ENCODE assay signal across 16 cellular contexts in the genomic region with DNA sequence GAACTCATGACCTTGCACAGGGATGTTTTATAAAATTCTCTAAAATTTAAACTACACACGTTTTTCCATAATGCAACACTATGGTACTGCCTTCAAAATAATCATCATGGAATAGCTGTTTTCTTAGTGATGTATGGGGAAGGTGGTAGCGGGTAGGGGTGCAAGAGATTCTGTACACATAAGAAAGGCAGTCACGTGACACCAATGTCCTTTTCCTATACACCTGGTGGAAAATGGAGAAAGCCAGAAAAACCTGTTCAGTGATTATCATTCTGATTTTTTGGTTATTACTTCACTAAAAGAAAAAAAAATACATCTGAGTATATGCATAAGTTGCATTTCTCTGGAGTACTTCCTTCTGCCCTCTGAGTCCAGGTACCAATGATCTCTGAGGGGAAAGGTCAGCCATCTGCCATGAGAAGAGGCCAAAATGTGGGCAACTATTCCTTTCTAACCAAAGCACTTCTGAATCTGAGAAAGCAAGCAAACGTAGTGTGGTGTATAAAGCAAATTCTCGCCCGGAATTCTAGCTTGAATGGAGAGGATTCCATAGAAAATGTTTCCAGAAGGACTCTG.
DNase-seq lines count a peak whose midpoint lies in the region; ATAC-seq, FAIRE-seq and TF ChIP-seq lines count a peak whose summit lies in the region.
"Had no signal": no experiment of that assay in that cellular context is flagged by ENCODE, and none has a peak within 500 bp of the region (broad histone marks: within the 10 kb centered on the region; RNA-seq: fewer than 3 reads in every experiment).

No MANE protein-coding gene starts in this region.

- peak overlapping the region; percentile 68; the same call in 1 of the 2 replicates for H3K23ac ChIP-seq in IMR-90 (ENCODE audit: low read depth, low read length)

- H3K9me3 ChIP-seq in IMR-90 (ENCODE audit: control insufficient read depth, insufficient read depth, low read length) (no peaks in the 10 kb centered on the region), astrocyte (ENCODE audit: insufficient read depth, low read depth, low read length) (no peaks in the 10 kb centered on the region), HepG2 (ENCODE audit: low read length) (no peaks in the 10 kb centered on the region), stomach (no peaks in the 10 kb centered on the region)
- H3K9me3 ChIP-seq: tibial artery had no signal

- H4K91ac ChIP-seq in IMR-90 (ENCODE audit: insufficient read depth, low read depth, low read length), result 0 out of 2 replicates have a peak overlapping the region, but pooled peaks have one; percentile 27

- H3K9ac ChIP-seq in IMR-90 (ENCODE audit: low read depth, low read length) (no peak overlapping the region), astrocyte (ENCODE audit: low read length) (no peak overlapping the region), HepG2 (ENCODE audit: insufficient read depth, low read depth, low read length) (peak overlapping the region; percentile 80)

- no peak overlapping the region for H4K8ac ChIP-seq in IMR-90 (ENCODE audit: low read depth in 2 of 2, low read length in 2 of 2)

- H3K9me3 Mint-ChIP-seq in astrocyte (ENCODE audit: unreplicated experiment), result no peaks in the 10 kb centered on the region
- H3K9me3 Mint-ChIP-seq: T-helper 1 cell treated with Interleukin-12 subunit alpha and Interleukin-12 subunit beta and Interleukin-4 antibody, amounts not matched to agents 30 μg/mL and 1 μg/mL, for 36 hours had no signal

- in situ Hi-C loops in IMR-90 (cut with MboI; ENCODE audit: low sequenced_read_pairs) (no loop called here), HepG2 (cut with HindIII; ENCODE audit: extremely low pct_ligation_motif_present, low pct_unique_long_range_greater_than_20kb) (no loop called here)

- no peaks in the 10 kb centered on the region for H3K27me3 ChIP-seq in IMR-90 (ENCODE audit: control insufficient read depth, insufficient read depth, low read length)
- no peaks in the 10 kb centered on the region for H3K27me3 ChIP-seq in astrocyte (ENCODE audit: insufficient read depth, low read length)
- no peaks in the 10 kb centered on the region; a peak in 1 of 5 replicates for H3K27me3 ChIP-seq in HepG2 (ENCODE audit: control insufficient read depth in 1 of 2, insufficient read depth in 2 of 2, low read length in 2 of 2)
- no peaks in the 10 kb centered on the region for H3K27me3 ChIP-seq in stomach
- H3K27me3 ChIP-seq: tibial artery had no signal

- POLR2A ChIA-PET in IMR-90 (lab: Charles Lee; ENCODE audit: unreplicated experiment) (no interaction called here), HepG2 (lab: Yijun Ruan, JAX) (interaction anchor here (2.1 kb wide), 1 partner anchor 24 kb away, joined by 8 read pairs; no protein-coding TSS in a partner anchor)

- TF ChIP-seq POLR2A in IMR-90 (IDR thresholded peaks at IDR 0.05; ENCODE audit: low read depth, low read length) (no peak), HepG2 (IDR thresholded peaks at IDR 0.05; ENCODE audit: insufficient read depth in 1 of 2, low read depth in 2 of 2, low read length in 2 of 2) (no peak), stomach (IDR thresholded peaks at IDR 0.05) (no peak)

- peaks cover 20% of the 10 kb centered on the region for H3K4me1 ChIP-seq in IMR-90 (ENCODE audit: control insufficient read depth, insufficient read depth, low read length)
- H3K4me1 ChIP-seq in astrocyte (ENCODE audit: insufficient read depth, low read length), result peaks cover 11% of the 10 kb centered on the region
- peaks cover 82% of the 10 kb centered on the region for H3K4me1 ChIP-seq in HepG2 (ENCODE audit: insufficient read depth, low read length)
- H3K4me1 ChIP-seq in stomach, result peaks cover 19 to 57% (median 39%) of the 10 kb centered on the region in 4 donors
- H3K4me1 ChIP-seq: tibial artery had no signal

- no peak for FAIRE-seq in astrocyte (lab: Jason Lieb, UNC)
- no peak for FAIRE-seq in HepG2 (lab: Jason Lieb, UNC)
- no peak for FAIRE-seq in urothelium cell line (lab: Jason Lieb, UNC)
- FAIRE-seq: colon had no signal

- H2BK20ac ChIP-seq in IMR-90 (ENCODE audit: low read depth, low read length), result no peak overlapping the region

- peaks cover 13% of the 10 kb centered on the region for H3K9me1 ChIP-seq in IMR-90 (ENCODE audit: insufficient read depth, low read length)

- H3K4me2 ChIP-seq in IMR-90 (ENCODE audit: low read depth, low read length) (peak overlapping the region; percentile 98), astrocyte (ENCODE audit: low read length) (peak overlapping the region; percentile 71), HepG2 (ENCODE audit: low read depth, low read length) (peak overlapping the region; percentile 83)

- H2BK15ac ChIP-seq in IMR-90 (ENCODE audit: low read depth, low read length), result no peak overlapping the region

- peak overlapping the region; percentile 22; the same call in 1 of the 2 replicates for H3K18ac ChIP-seq in IMR-90 (ENCODE audit: low read depth, low read length)

- peaks cover 23 to 76% of the 10 kb centered on the region in 2 experiments for H3K79me1 ChIP-seq in IMR-90 (ENCODE audit: low read depth in 1 of 2, low read length in 2 of 2)

- no peaks in the 10 kb centered on the region for H3K27me3 Mint-ChIP-seq in astrocyte (ENCODE audit: low read depth, unreplicated experiment)

- DNase-seq in IMR-90, result no peak
- DNase-seq in astrocyte (ENCODE audit: low read depth), result no peak
- no peak for DNase-seq in HepG2 (ENCODE audit: low spot score)
- no peak for DNase-seq in stomach
- DNase-seq in effector CD4-positive, alpha-beta T cell, result no peak
- no peak for DNase-seq in stimulated activated naive CD4-positive, alpha-beta T cell treated with Interleukin-2 at 50 U/mL for 16 hours (lab: John Stamatoyannopoulos, UW)
- DNase-seq in urothelium cell line (ENCODE audit: low spot score), result no peak
- DNase-seq: aorta, DMS79 treated with DMSO at 0.1 percent for 48 hours, KG1, NCI-H1092 treated with DMSO at 0.1 percent for 48 hours, Right ventricle myocardium superior, tibial artery had no signal

- H4K5ac ChIP-seq in IMR-90 (ENCODE audit: low read depth, low read length), result no peak overlapping the region; the same call in 1 of the 2 replicates

- H3K27ac Mint-ChIP-seq in astrocyte (ENCODE audit: unreplicated experiment), result no peak overlapping the region
- H3K27ac Mint-ChIP-seq: T-helper 1 cell treated with Interleukin-12 subunit alpha and Interleukin-12 subunit beta and Interleukin-4 antibody, amounts not matched to agents 30 μg/mL and 1 μg/mL, for 36 hours had no signal

- dilution Hi-C loops in IMR-90 (cut with HindIII; ENCODE audit: low sequenced_read_pairs, unreplicated experiment), result no loop called here

- no peaks in the 10 kb centered on the region for H3K36me3 Mint-ChIP-seq in astrocyte (ENCODE audit: low read depth, unreplicated experiment)

- peaks cover 81% of the 10 kb centered on the region for H3K79me2 ChIP-seq in astrocyte (ENCODE audit: insufficient read depth, low read length)
- peaks cover 99% of the 10 kb centered on the region for H3K79me2 ChIP-seq in HepG2 (ENCODE audit: insufficient read depth, low read length)

- CTCF ChIA-PET in IMR-90 (lab: Yijun Ruan, JAX), result interaction anchor here (0.8 kb wide), 1 partner anchor 58 kb away, joined by 6 read pairs; no protein-coding TSS in a partner anchor
- CTCF ChIA-PET in HepG2 (lab: Yijun Ruan, JAX; ENCODE audit: low intra/inter-chr PET ratio, low total read pairs), result no interaction called here

- H2BK5ac ChIP-seq in IMR-90 (ENCODE audit: low read depth, low read length, poor library complexity, severe bottlenecking), result no peak overlapping the region

- peaks cover 30% of the 10 kb centered on the region for H3K4me1 Mint-ChIP-seq in astrocyte (ENCODE audit: low read depth, unreplicated experiment)

- TF ChIP-seq EP300 in HepG2 (IDR thresholded peaks at IDR 0.05; ENCODE audit: low read depth in 2 of 2, low read length in 2 of 2), result no peak
- TF ChIP-seq EP300 in HepG2 (CRISPR knock-in tag; IDR thresholded peaks at IDR 0.05; ENCODE audit: borderline replicate concordance), result no peak
- no peak for TF ChIP-seq EP300 in stomach (IDR thresholded peaks at IDR 0.05)

- H3K4me3 ChIP-seq in IMR-90 (ENCODE audit: insufficient read depth, low read depth, low read length) (no peak overlapping the region), astrocyte (ENCODE audit: insufficient read depth, low read depth, low read length) (no peak overlapping the region), HepG2 (replicated peaks in 1 of 3; ENCODE audit: insufficient read depth in 1 of 3, low read depth in 2 of 3, low read length in 3 of 3) (peak overlapping the region; percentile 54 to 80 (median 67)), stomach (peak overlapping the region in 2 of 4 donors; percentile 26 to 40)
- H3K4me3 ChIP-seq: tibial artery had no signal

- H2AK5ac ChIP-seq in IMR-90 (ENCODE audit: low read depth, low read length), result no peak overlapping the region

- intact Hi-C loops in IMR-90 (cut with micrococcal nuclease) (no loop called here), HepG2 (cut with micrococcal nuclease; ENCODE audit: unreplicated experiment) (loop anchor here (2.0 kb wide), 1 partner anchor 57 kb away; no protein-coding TSS in a partner anchor), stomach (cut with DNase I; ENCODE audit: low total_unique reads) (no loop called here)

- H3K4me3 Mint-ChIP-seq in astrocyte (ENCODE audit: unreplicated experiment), result no peak overlapping the region
- H3K4me3 Mint-ChIP-seq: T-helper 1 cell treated with Interleukin-12 subunit alpha and Interleukin-12 subunit beta and Interleukin-4 antibody, amounts not matched to agents 30 μg/mL and 1 μg/mL, for 36 hours had no signal

- H2AFZ ChIP-seq in IMR-90 (replicated peaks; ENCODE audit: low read length, poor library complexity) (no peak overlapping the region), astrocyte (ENCODE audit: low read depth, low read length) (no peak overlapping the region), HepG2 (ENCODE audit: low read length) (no peak overlapping the region)

- H3K27ac ChIP-seq in IMR-90 (ENCODE audit: insufficient read depth, low read length) (no peak overlapping the region), astrocyte (ENCODE audit: low read depth, low read length) (no peak overlapping the region), HepG2 (ENCODE audit: extremely low read length, insufficient read depth, low read length) (peak overlapping the region; percentile 90), stomach (peak overlapping the region; percentile 44 to 83 (median 73))
- H3K27ac ChIP-seq: HL-60, tibial artery had no signal

- no peak overlapping the region for H3K56ac ChIP-seq in IMR-90 (ENCODE audit: extremely low read depth, insufficient read depth, low read length)

- H4K20me1 ChIP-seq in IMR-90 (ENCODE audit: insufficient read depth, low read length) (peaks cover 74% of the 10 kb centered on the region), astrocyte (ENCODE audit: insufficient read depth, low read length) (peaks cover 56% of the 10 kb centered on the region), HepG2 (ENCODE audit: insufficient read depth, low read length) (peaks cover 27% of the 10 kb centered on the region)

- TF ChIP-seq RAD21 in IMR-90 (IDR thresholded peaks at IDR 0.05; ENCODE audit: low read length), result no peak
- TF ChIP-seq RAD21 in HepG2 (CRISPR knock-in tag; IDR thresholded peaks at IDR 0.05), result no peak

- H3K14ac ChIP-seq in IMR-90 (replicated peaks; ENCODE audit: low read depth, low read length), result no peak overlapping the region

- ATAC-seq in IMR-90 (ENCODE audit: low read depth) (no peak), HepG2 (no peak)

- no peak for TF ChIP-seq CTCF in IMR-90 (conservative IDR thresholded peaks at IDR 0.05; ENCODE audit: low read depth, low read length)
- TF ChIP-seq CTCF in astrocyte (IDR thresholded peaks at IDR 0.05; ENCODE audit: insufficient read depth, low read depth, low read length), result no peak
- no peak for TF ChIP-seq CTCF in HepG2 (CRISPR knock-in tag; IDR thresholded peaks at IDR 0.05)
- no peak for TF ChIP-seq CTCF in stomach (IDR thresholded peaks at IDR 0.05)

- H3K4ac ChIP-seq in IMR-90 (ENCODE audit: low read depth, low read length), result peak overlapping the region; percentile 48

- no TSS peak for BruUV-seq in IMR-90 (replicated peaks; lab: Mats Ljungman, UMichigan)
- no TSS peak for BruUV-seq in HepG2 (replicated peaks; lab: Mats Ljungman, UMichigan)

- WGBS in IMR-90 (ENCODE audit: extremely low coverage in 2 of 2, insufficient read length in 1 of 2), 2 experiments, result 100% methylated on average over 1 of the region's 6 CpGs; no CpG with 5 or more reads in 1 of the 2 experiments
- 53% methylated on average over 6 of the region's 6 CpGs for WGBS in HepG2 (ENCODE audit: low lambda C conversion rate)
- WGBS in stomach, 5 donors, result 36 to 59% (median 53%) methylated on average over 6 of the region's 6 CpGs

- no peaks in the 10 kb centered on the region for H3K36me3 ChIP-seq in IMR-90 (ENCODE audit: control insufficient read depth, insufficient read depth, low read length)
- H3K36me3 ChIP-seq in astrocyte (ENCODE audit: insufficient read depth, low read length), result no peaks in the 10 kb centered on the region
- no peaks in the 10 kb centered on the region for H3K36me3 ChIP-seq in HepG2 (replicated peaks in 1 of 2; ENCODE audit: control insufficient read depth in 1 of 2, insufficient read depth in 2 of 2, low read length in 2 of 2)
- no peaks in the 10 kb centered on the region for H3K36me3 ChIP-seq in stomach
- H3K36me3 ChIP-seq: tibial artery had no signal

- no peak overlapping the region for H2AK9ac ChIP-seq in IMR-90 (replicated peaks; ENCODE audit: low read depth, low read length, poor library complexity)

- H2BK120ac ChIP-seq in IMR-90 (ENCODE audit: low read depth, low read length), result no peak overlapping the region

Comparison
In these comparisons a context has a peak if more than half of its experiments do, and no peak if none do; other contexts are left out.
1. H3K27ac ChIP-seq: peak in HepG2 (single experiment) and stomach (5 of 5); none in IMR-90 (single experiment) and astrocyte (single experiment).
2. H3K4me3 ChIP-seq: peak in HepG2 (3 of 3); none in IMR-90 (single experiment) and astrocyte (single experiment).
3. Peak in every context shown above with its lines, with median percentiles within 50 percentile points of each other: H3K4me2 ChIP-seq.